Comparison of ENCODE assay signal across 1 cellular context in the genomic region with DNA sequence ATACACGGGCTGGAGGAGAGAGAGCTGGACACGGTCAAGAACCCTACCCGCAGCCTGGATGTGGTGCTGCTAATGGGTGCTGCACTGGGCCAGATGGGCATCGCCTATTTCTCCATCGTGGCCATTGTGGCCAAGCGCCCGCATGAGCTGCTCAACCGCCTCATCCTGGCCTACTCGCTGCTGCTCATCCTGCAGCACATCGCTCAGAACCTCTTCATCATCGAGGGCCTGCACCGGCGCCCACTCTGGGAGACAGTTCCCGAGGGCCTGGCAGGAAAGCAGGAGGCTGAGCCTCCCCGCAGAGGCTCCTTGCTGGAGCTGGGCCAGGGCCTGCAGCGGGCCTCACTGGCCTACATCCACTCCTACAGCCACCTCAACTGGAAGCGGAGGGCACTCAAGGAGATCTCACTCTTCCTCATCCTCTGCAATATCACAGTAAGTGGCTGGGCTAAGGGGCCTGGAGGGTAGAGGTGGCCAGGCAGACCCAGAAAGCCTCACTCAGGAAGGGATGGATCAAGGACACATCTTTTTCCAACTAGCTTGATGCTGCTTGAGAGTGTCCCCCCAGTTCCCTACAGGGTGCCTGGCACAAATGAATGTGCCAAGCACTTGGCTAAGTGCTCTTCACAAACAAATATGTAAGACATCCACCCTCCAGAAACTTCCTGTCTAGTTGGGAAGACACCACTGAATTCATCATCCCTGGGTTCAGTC.
TF ChIP-seq lines count a peak whose summit lies in the region.

No MANE protein-coding gene starts in this region.

TF ChIP-seq in H1, 55 proteins besides CTCF, POLR2A, EP300 and RAD21:
- 0 out of 2 replicates have a peak, but pooled peaks have one; percentile 23 for TF ChIP-seq KDM1A (IDR thresholded peaks at IDR 0.05; ENCODE audit: borderline replicate concordance, low read length)
- no peak for TF ChIP-seq RFX5 (IDR thresholded peaks at IDR 0.05; ENCODE audit: borderline replicate concordance, low read depth, low read length)
- no peak for TF ChIP-seq HDAC2 (IDR thresholded peaks at IDR 0.05; ENCODE audit: borderline replicate concordance in 1 of 2, low read depth in 2 of 2, low read length in 2 of 2)
- no peak for TF ChIP-seq KDM5A (IDR thresholded peaks at IDR 0.05; ENCODE audit: low read length)
- TF ChIP-seq, protein P1, sequence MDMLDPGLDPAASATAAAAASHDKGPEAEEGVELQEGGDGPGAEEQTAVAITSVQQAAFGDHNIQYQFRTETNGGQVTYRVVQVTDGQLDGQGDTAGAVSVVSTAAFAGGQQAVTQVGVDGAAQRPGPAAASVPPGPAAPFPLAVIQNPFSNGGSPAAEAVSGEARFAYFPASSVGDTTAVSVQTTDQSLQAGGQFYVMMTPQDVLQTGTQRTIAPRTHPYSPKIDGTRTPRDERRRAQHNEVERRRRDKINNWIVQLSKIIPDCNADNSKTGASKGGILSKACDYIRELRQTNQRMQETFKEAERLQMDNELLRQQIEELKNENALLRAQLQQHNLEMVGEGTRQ (IDR thresholded peaks at IDR 0.05; ENCODE audit: low read length): no peak
